In genomic region chr14:102737402-102738372, GRCh38 we compare ENCODE assay signal across 13 cellular contexts.
"Had no signal": no experiment of that assay in that cellular context is flagged by ENCODE, and none has a peak within 500 bp of the region (broad histone marks: within the 10 kb centered on the region; RNA-seq: fewer than 3 reads in every experiment).

No MANE protein-coding gene starts in this region.

- DNase-seq: activated CD4-positive, alpha-beta memory T cell treated with anti-CD3 and anti-CD28 coated beads, Interleukin-2, amount 10 ng/mL, durations not matched to agents 7 days and 5 days; activated CD4-positive, alpha-beta T cell treated with anti-CD3 and anti-CD28 coated beads for 36 hours; dorsolateral prefrontal cortex; gastrocnemius medialis; heart right ventricle; retina; T-cell had no signal

- H3K4me3 Mint-ChIP-seq: activated CD4-positive, alpha-beta memory T cell treated with anti-CD3 and anti-CD28 coated beads, Interleukin-2, amount 10 ng/mL, durations not matched to agents 7 days and 5 days; activated CD4-positive, alpha-beta T cell treated with anti-CD3 and anti-CD28 coated beads for 36 hours; activated naive CD8-positive, alpha-beta T cell; natural killer cell treated with Interleukin-12 subunit alpha and Interleukin-12 subunit beta and Interleukin-15 and Interleukin-18, amount 100 ng/mL, for 72 hours; T-cell had no signal

- H3K27me3 ChIP-seq: dorsolateral prefrontal cortex, gastrocnemius medialis, heart right ventricle, ovary, tibial artery had no signal

- H3K4me1 ChIP-seq: gastrocnemius medialis, heart right ventricle, tibial artery had no signal

- H3K36me3 Mint-ChIP-seq: natural killer cell treated with Interleukin-12 subunit alpha and Interleukin-12 subunit beta and Interleukin-15 and Interleukin-18, amount 100 ng/mL, for 72 hours had no signal

- H3K4me3 ChIP-seq: dorsolateral prefrontal cortex, gastrocnemius medialis, heart right ventricle, ovary, tibial artery had no signal

- H3K9me3 ChIP-seq: gastrocnemius medialis, ovary had no signal

- H3K27me3 Mint-ChIP-seq: activated CD4-positive, alpha-beta memory T cell treated with anti-CD3 and anti-CD28 coated beads, Interleukin-2, amount 10 ng/mL, durations not matched to agents 7 days and 5 days; activated CD4-positive, alpha-beta T cell treated with anti-CD3 and anti-CD28 coated beads for 36 hours; activated naive CD8-positive, alpha-beta T cell; natural killer cell treated with Interleukin-12 subunit alpha and Interleukin-12 subunit beta and Interleukin-15 and Interleukin-18, amount 100 ng/mL, for 72 hours; T-cell had no signal

- ATAC-seq: activated CD4-positive, alpha-beta T cell treated with anti-CD3 and anti-CD28 coated beads for 36 hours; gastrocnemius medialis; T-cell had no signal

- H3K27ac Mint-ChIP-seq: activated CD4-positive, alpha-beta memory T cell treated with anti-CD3 and anti-CD28 coated beads, Interleukin-2, amount 10 ng/mL, durations not matched to agents 7 days and 5 days; activated CD4-positive, alpha-beta T cell treated with anti-CD3 and anti-CD28 coated beads for 36 hours; activated naive CD8-positive, alpha-beta T cell; activated T-helper 2 cell treated with anti-CD3 and anti-CD28 coated beads, Interferon-gamma antibody, Interleukin-2, Interleukin-4, amounts not matched to agents 10 μg/mL and 5 μg/mL and 100 μg/mL, durations not matched to agents 14 hours and 24 hours and 36 hours; natural killer cell treated with Interleukin-12 subunit alpha and Interleukin-12 subunit beta and Interleukin-15 and Interleukin-18, amount 100 ng/mL, for 72 hours; T-cell had no signal

- H3K36me3 ChIP-seq: gastrocnemius medialis, ovary had no signal

- H3K9me3 Mint-ChIP-seq: natural killer cell treated with Interleukin-12 subunit alpha and Interleukin-12 subunit beta and Interleukin-15 and Interleukin-18, amount 100 ng/mL, for 72 hours had no signal

- H3K27ac ChIP-seq: dorsolateral prefrontal cortex, gastrocnemius medialis, heart right ventricle, ovary, tibial artery, VCaP had no signal

- H3K4me1 Mint-ChIP-seq: activated CD4-positive, alpha-beta memory T cell treated with anti-CD3 and anti-CD28 coated beads, Interleukin-2, amount 10 ng/mL, durations not matched to agents 7 days and 5 days; activated CD4-positive, alpha-beta T cell treated with anti-CD3 and anti-CD28 coated beads for 36 hours; T-cell had no signal
